In the genomic region with DNA sequence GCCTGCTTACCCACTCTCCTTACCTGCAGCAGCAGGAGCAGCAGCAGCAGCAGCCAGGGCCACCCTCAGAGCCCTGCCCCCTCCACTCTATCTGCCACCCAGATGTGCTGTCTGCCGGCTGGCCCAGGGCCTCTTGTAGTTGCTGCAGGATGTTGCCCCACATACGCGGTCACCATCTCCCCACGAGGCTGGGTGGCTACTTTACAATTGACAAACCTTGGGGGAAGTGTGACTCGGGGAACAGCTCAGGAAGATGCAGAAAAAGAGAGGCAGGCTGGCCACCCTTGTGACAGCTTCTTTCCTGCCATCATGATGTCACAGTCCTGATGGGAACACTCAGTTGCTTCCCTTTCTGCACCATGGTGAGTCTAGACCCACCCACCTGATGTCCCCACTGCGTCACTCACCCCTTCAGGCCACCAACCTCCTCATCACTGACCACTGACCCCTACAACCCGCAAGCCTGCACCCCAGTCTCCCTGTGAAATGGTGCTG, we compare ENCODE assay signal across 13 cellular contexts. TPM values are rescaled to one million over a fixed set of nuclear protein-coding genes. Genes with fewer than 3 reads are reported as not detected.
DNase-seq lines count a peak whose midpoint lies in the region; ATAC-seq and TF ChIP-seq lines count a peak whose summit lies in the region.
"Had no signal": no experiment of that assay in that cellular context is flagged by ENCODE, and none has a peak within 500 bp of the region (broad histone marks: within the 10 kb centered on the region; RNA-seq: fewer than 3 reads in every experiment).

No MANE protein-coding gene starts in this region.

- intact Hi-C loops in activated CD4-positive, alpha-beta memory T cell treated with anti-CD3 and anti-CD28 coated beads for 36 hours (cut with micrococcal nuclease) = no loop called here
- intact Hi-C loops in left lung (cut with DNase I) = no loop called here
- intact Hi-C loops in activated T-helper 2 cell treated with anti-CD3 and anti-CD28 coated beads, Interferon-gamma antibody, Interleukin-2, Interleukin-4, amounts not matched to agents 10 μg/mL and 5 μg/mL and 100 μg/mL, durations not matched to agents 14 hours and 24 hours and 36 hours (cut with micrococcal nuclease) = no loop called here

- H3K27ac Mint-ChIP-seq in activated CD4-positive, alpha-beta memory T cell treated with anti-CD3 and anti-CD28 coated beads for 36 hours = no peak overlapping the region
- H3K27ac Mint-ChIP-seq in stimulated activated naive B cell treated with anti-CD40 and anti-IgM and Interleukin-4, amounts not matched to agents 10 μg/mL and 1 μg/mL and 100 μg/mL, for 72 hours = peak overlapping the region; percentile 10
- H3K27ac Mint-ChIP-seq in activated T-helper 2 cell treated with anti-CD3 and anti-CD28 coated beads, Interferon-gamma antibody, Interleukin-2, Interleukin-4, amounts not matched to agents 10 μg/mL and 5 μg/mL and 100 μg/mL, durations not matched to agents 14 hours and 24 hours and 36 hours = no peak overlapping the region
- H3K27ac Mint-ChIP-seq: activated T-cell treated with anti-CD3 and anti-CD28 coated beads, Interleukin-2, amount 50 U/mL, for 72 hours had no signal

- peaks cover 3% of the 10 kb centered on the region for H3K27me3 Mint-ChIP-seq in activated CD4-positive, alpha-beta memory T cell treated with anti-CD3 and anti-CD28 coated beads for 36 hours
- H3K27me3 Mint-ChIP-seq in stimulated activated naive B cell treated with anti-CD40 and anti-IgM and Interleukin-4, amounts not matched to agents 10 μg/mL and 1 μg/mL and 100 μg/mL, for 72 hours = no peaks in the 10 kb centered on the region
- H3K27me3 Mint-ChIP-seq in activated T-helper 2 cell treated with anti-CD3 and anti-CD28 coated beads, Interferon-gamma antibody, Interleukin-2, Interleukin-4, amounts not matched to agents 10 μg/mL and 5 μg/mL and 100 μg/mL, durations not matched to agents 14 hours and 24 hours and 36 hours (ENCODE audit: low read depth) = peaks cover 7% of the 10 kb centered on the region

- CTCF ChIA-PET in activated CD4-positive, alpha-beta memory T cell treated with anti-CD3 and anti-CD28 coated beads for 36 hours (lab: Charles Lee) = interaction anchor here (0.7 kb wide), 1 partner anchor 39 kb away, joined by 4 read pairs; no protein-coding TSS in a partner anchor

- H3K36me3 Mint-ChIP-seq in activated CD4-positive, alpha-beta memory T cell treated with anti-CD3 and anti-CD28 coated beads for 36 hours = no peaks in the 10 kb centered on the region
- no peaks in the 10 kb centered on the region for H3K36me3 Mint-ChIP-seq in stimulated activated naive B cell treated with anti-CD40 and anti-IgM and Interleukin-4, amounts not matched to agents 10 μg/mL and 1 μg/mL and 100 μg/mL, for 72 hours
- H3K36me3 Mint-ChIP-seq in activated T-helper 2 cell treated with anti-CD3 and anti-CD28 coated beads, Interferon-gamma antibody, Interleukin-2, Interleukin-4, amounts not matched to agents 10 μg/mL and 5 μg/mL and 100 μg/mL, durations not matched to agents 14 hours and 24 hours and 36 hours (ENCODE audit: low read depth) = no peaks in the 10 kb centered on the region

- peaks cover 3 to 64% of the 10 kb centered on the region in 2 donors for H3K4me1 ChIP-seq in left lung

- H3K27me3 ChIP-seq in left lung = peaks cover 0 to 5% of the 10 kb centered on the region in 2 donors
- H3K27me3 ChIP-seq: cardiac muscle cell had no signal

- no peak overlapping the region for H3K4me3 Mint-ChIP-seq in activated CD4-positive, alpha-beta memory T cell treated with anti-CD3 and anti-CD28 coated beads for 36 hours
- H3K4me3 Mint-ChIP-seq in stimulated activated naive B cell treated with anti-CD40 and anti-IgM and Interleukin-4, amounts not matched to agents 10 μg/mL and 1 μg/mL and 100 μg/mL, for 72 hours = no peak overlapping the region
- no peak overlapping the region for H3K4me3 Mint-ChIP-seq in activated T-helper 2 cell treated with anti-CD3 and anti-CD28 coated beads, Interferon-gamma antibody, Interleukin-2, Interleukin-4, amounts not matched to agents 10 μg/mL and 5 μg/mL and 100 μg/mL, durations not matched to agents 14 hours and 24 hours and 36 hours (ENCODE audit: low read depth)
- H3K4me3 Mint-ChIP-seq: activated T-cell treated with anti-CD3 and anti-CD28 coated beads, Interleukin-2, amount 50 U/mL, for 72 hours; neural crest cell had no signal

- DNase-seq in Kasumi-1 (lab: John Stamatoyannopoulos, UW) (peak; percentile 98), left lung (peak; percentile 82 to 93), GM19240 (ENCODE audit: insufficient read length, low spot score) (no peak), NCI-H2081 (lab: John Stamatoyannopoulos, UW) (no peak)
- DNase-seq in activated CD4-positive, alpha-beta memory T cell treated with anti-CD3 and anti-CD28 coated beads for 36 hours = peak; percentile 28
- DNase-seq in stimulated activated naive B cell treated with anti-CD40 and anti-IgM and Interleukin-4, amounts not matched to agents 10 μg/mL and 1 μg/mL and 100 μg/mL, for 72 hours = no peak
- DNase-seq in activated T-helper 2 cell treated with anti-CD3 and anti-CD28 coated beads, Interferon-gamma antibody, Interleukin-2, Interleukin-4, amounts not matched to agents 10 μg/mL and 5 μg/mL and 100 μg/mL, durations not matched to agents 14 hours and 24 hours and 36 hours (ENCODE audit: low spot score) = no peak
- DNase-seq: DMS79, RPMI8226 had no signal

- no peaks in the 10 kb centered on the region for H3K9me3 Mint-ChIP-seq in activated CD4-positive, alpha-beta memory T cell treated with anti-CD3 and anti-CD28 coated beads for 36 hours
- no peaks in the 10 kb centered on the region for H3K9me3 Mint-ChIP-seq in stimulated activated naive B cell treated with anti-CD40 and anti-IgM and Interleukin-4, amounts not matched to agents 10 μg/mL and 1 μg/mL and 100 μg/mL, for 72 hours
- no peaks in the 10 kb centered on the region for H3K9me3 Mint-ChIP-seq in activated T-helper 2 cell treated with anti-CD3 and anti-CD28 coated beads, Interferon-gamma antibody, Interleukin-2, Interleukin-4, amounts not matched to agents 10 μg/mL and 5 μg/mL and 100 μg/mL, durations not matched to agents 14 hours and 24 hours and 36 hours
- H3K9me3 Mint-ChIP-seq: activated T-cell treated with anti-CD3 and anti-CD28 coated beads, Interleukin-2, amount 50 U/mL, for 72 hours; neural crest cell had no signal

- peak overlapping the region; percentile 3 to 90 for H3K27ac ChIP-seq in left lung
- H3K27ac ChIP-seq: cardiac muscle cell had no signal

- no peaks in the 10 kb centered on the region for H3K9me3 ChIP-seq in left lung

- peak; percentile 80 for ATAC-seq in left lung
- peak in 1 of 2 donors; percentile 31 for ATAC-seq in stimulated activated naive B cell treated with anti-CD40 and anti-IgM and Interleukin-4, amounts not matched to agents 10 μg/mL and 1 μg/mL and 100 μg/mL, for 72 hours (replicated peaks)

- H3K36me3 ChIP-seq in left lung = no peaks in the 10 kb centered on the region
- H3K36me3 ChIP-seq: cardiac muscle cell had no signal

- POLR2A ChIA-PET in activated CD4-positive, alpha-beta memory T cell treated with anti-CD3 and anti-CD28 coated beads for 36 hours (lab: Charles Lee) = no interaction called here

- no peak for TF ChIP-seq CTCF in left lung (IDR thresholded peaks at IDR 0.05)

- peak overlapping the region in 1 of 2 donors; percentile 28 for H3K4me3 ChIP-seq in left lung
- H3K4me3 ChIP-seq: cardiac muscle cell had no signal

- H3K4me1 Mint-ChIP-seq in activated CD4-positive, alpha-beta memory T cell treated with anti-CD3 and anti-CD28 coated beads for 36 hours (ENCODE audit: low read depth) = peaks cover 4% of the 10 kb centered on the region
- peaks cover 31 to 34% of the 10 kb centered on the region in 2 donors for H3K4me1 Mint-ChIP-seq in stimulated activated naive B cell treated with anti-CD40 and anti-IgM and Interleukin-4, amounts not matched to agents 10 μg/mL and 1 μg/mL and 100 μg/mL, for 72 hours
- peaks cover 5% of the 10 kb centered on the region for H3K4me1 Mint-ChIP-seq in activated T-helper 2 cell treated with anti-CD3 and anti-CD28 coated beads, Interferon-gamma antibody, Interleukin-2, Interleukin-4, amounts not matched to agents 10 μg/mL and 5 μg/mL and 100 μg/mL, durations not matched to agents 14 hours and 24 hours and 36 hours (ENCODE audit: low read depth)
- H3K4me1 Mint-ChIP-seq: neural crest cell had no signal

RNA-seq across cellular contexts. Expression of a gene that starts 14.5 kb away (rescaled TPM):
- total RNA-seq in activated CD4-positive, alpha-beta memory T cell treated with anti-CD3 and anti-CD28 coated beads for 36 hours = under 1 TPM; 0.17 to 0.27 TPM
- total RNA-seq in left lung = 10 to 100 TPM; 36.5 to 65.3 TPM
- total RNA-seq in activated T-helper 2 cell treated with anti-CD3 and anti-CD28 coated beads, Interferon-gamma antibody, Interleukin-2, Interleukin-4, amounts not matched to agents 10 μg/mL and 5 μg/mL and 100 μg/mL, durations not matched to agents 14 hours and 24 hours and 36 hours = not detected in 2 replicates
- total RNA-seq: cardiac muscle cell, neural crest cell had no signal

RNA-seq across cellular contexts. Expression of a gene that starts 43.8 kb away (rescaled TPM):
- not detected for total RNA-seq in activated CD4-positive, alpha-beta memory T cell treated with anti-CD3 and anti-CD28 coated beads for 36 hours
- under 1 TPM in 1 of 2 donors, not detected in 1; 0.32 TPM for total RNA-seq in left lung
- not detected in 2 replicates for total RNA-seq in activated T-helper 2 cell treated with anti-CD3 and anti-CD28 coated beads, Interferon-gamma antibody, Interleukin-2, Interleukin-4, amounts not matched to agents 10 μg/mL and 5 μg/mL and 100 μg/mL, durations not matched to agents 14 hours and 24 hours and 36 hours
- total RNA-seq: activated T-cell treated with anti-CD3 and anti-CD28 coated beads, Interleukin-2, amount 50 U/mL, for 72 hours; cardiac muscle cell; LHCN-M2; neural crest cell had no signal

Comparison
In these comparisons a context has a peak if more than half of its experiments do, and no peak if none do; other contexts are left out.
1. DNase-seq: peak in Kasumi-1 (2 of 2), activated CD4-positive, alpha-beta memory T cell treated with anti-CD3 and anti-CD28 coated beads for 36 hours (single experiment) and left lung (2 of 2); none in stimulated activated naive B cell treated with anti-CD40 and anti-IgM and Interleukin-4, amounts not matched to agents 10 μg/mL and 1 μg/mL and 100 μg/mL, for 72 hours (single experiment), activated T-helper 2 cell treated with anti-CD3 and anti-CD28 coated beads, Interferon-gamma antibody, Interleukin-2, Interleukin-4, amounts not matched to agents 10 μg/mL and 5 μg/mL and 100 μg/mL, durations not matched to agents 14 hours and 24 hours and 36 hours (single experiment), GM19240 (single experiment) and NCI-H2081 (0 of 2).
2. RNA of a gene that starts 14.5 kb away (total RNA-seq): 36.5 to 65.3 TPM in left lung; 0.17 to 0.27 TPM in activated CD4-positive, alpha-beta memory T cell treated with anti-CD3 and anti-CD28 coated beads for 36 hours and not detected in activated T-helper 2 cell treated with anti-CD3 and anti-CD28 coated beads, Interferon-gamma antibody, Interleukin-2, Interleukin-4, amounts not matched to agents 10 μg/mL and 5 μg/mL and 100 μg/mL, durations not matched to agents 14 hours and 24 hours and 36 hours; every median in the first group is over 10 times any median in the second.